ENCODE assay signal across 1 cellular context in genomic region chr6:168545428-168545827, GRCh38.
TF ChIP-seq lines count a peak whose summit lies in the region.

No MANE protein-coding gene starts in this region.

TF ChIP-seq in WTC11, 78 proteins besides CTCF, POLR2A, EP300 and RAD21 (continued from another document):
- TF ChIP-seq HMGXB4 (CRISPR knock-in tag; IDR thresholded peaks at IDR 0.05) = no peak
- no peak for TF ChIP-seq ATF3 (CRISPR knock-in tag; conservative IDR thresholded peaks at IDR 0.05)
- no peak for TF ChIP-seq CREB1 (CRISPR knock-in tag; IDR thresholded peaks at IDR 0.05)
- no peak for TF ChIP-seq ZNF396 (CRISPR knock-in tag; IDR thresholded peaks at IDR 0.05; ENCODE audit: borderline replicate concordance)
- TF ChIP-seq TCF7 (CRISPR knock-in tag; IDR thresholded peaks at IDR 0.05; ENCODE audit: low read depth) = no peak
- no peak for TF ChIP-seq FOXK1 (CRISPR knock-in tag; IDR thresholded peaks at IDR 0.05)
- no peak for TF ChIP-seq ZNF423 (CRISPR knock-in tag; IDR thresholded peaks at IDR 0.05)
- TF ChIP-seq SP1 (CRISPR knock-in tag; conservative IDR thresholded peaks at IDR 0.05) = no peak
- TF ChIP-seq SMAD3 (CRISPR knock-in tag; IDR thresholded peaks at IDR 0.05; ENCODE audit: borderline replicate concordance) = no peak
- TF ChIP-seq CDX4 (CRISPR knock-in tag; IDR thresholded peaks at IDR 0.05; ENCODE audit: borderline replicate concordance) = no peak
- TF ChIP-seq KAT7 (CRISPR knock-in tag; IDR thresholded peaks at IDR 0.05; ENCODE audit: borderline replicate concordance) = no peak
- no peak for TF ChIP-seq NR2C2 (CRISPR knock-in tag; IDR thresholded peaks at IDR 0.05)
- no peak for TF ChIP-seq ZNF425 (CRISPR knock-in tag; conservative IDR thresholded peaks at IDR 0.05)
